ENCODE assay signal across 37 cellular contexts in the genomic region with DNA sequence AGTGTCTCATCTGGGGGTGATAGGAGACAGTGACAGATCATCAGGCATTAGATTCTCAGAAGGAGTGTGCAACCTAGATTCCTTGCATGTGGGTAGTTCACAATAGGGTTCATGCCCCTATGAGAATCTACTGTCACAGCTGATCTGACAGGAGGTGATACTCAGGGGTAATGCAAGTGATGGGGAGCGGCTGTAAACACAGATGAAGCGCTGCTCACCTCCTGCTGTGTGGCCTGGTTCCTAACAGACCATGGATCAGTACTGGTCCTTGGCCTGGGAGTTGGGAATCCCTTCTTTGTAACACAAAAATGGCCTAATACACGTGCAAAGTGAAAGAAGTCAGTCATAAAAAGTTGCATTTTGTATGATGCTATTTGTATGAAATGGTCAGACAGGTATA.
"Had no signal": no experiment of that assay in that cellular context is flagged by ENCODE, and none has a peak within 500 bp of the region (broad histone marks: within the 10 kb centered on the region; RNA-seq: fewer than 3 reads in every experiment).

No MANE protein-coding gene starts in this region.

- DNase-seq: activated effector memory CD4-positive, alpha-beta T cell treated with anti-CD3 and anti-CD28 coated beads, Interleukin-2, amount 50 U/mL, for 16 hours; activated effector memory CD4-positive, alpha-beta T cell treated with Interleukin-2 at 50 U/mL for 16 hours; activated gamma-delta T cell; activated gamma-delta T cell treated with Interleukin-2 at 50 U/mL for 16 hours; activated naive CD4-positive, alpha-beta T cell; activated naive CD4-positive, alpha-beta T cell treated with anti-CD3 and anti-CD28 coated beads for 36 hours; activated naive CD4-positive, alpha-beta T cell treated with anti-CD3 and anti-CD28 coated beads, Interleukin-2, amount 10 ng/mL, durations not matched to agents 7 days and 5 days; activated naive CD4-positive, alpha-beta T cell treated with anti-CD3 and anti-CD28 coated beads, Interleukin-2, amount 50 U/mL, for 16 hours; activated naive CD4-positive, alpha-beta T cell treated with Interleukin-2 at 50 U/mL for 16 hours; activated naive CD8-positive, alpha-beta T cell treated with anti-CD3 and anti-CD28 coated beads for 36 hours; activated naive CD8-positive, alpha-beta T cell treated with anti-CD3 and anti-CD28 coated beads, Interleukin-2, amount 10 ng/mL, durations not matched to agents 7 days and 5 days; activated naive CD8-positive, alpha-beta T cell treated with anti-CD3 and anti-CD28 coated beads, Interleukin-2, amount 50 U/mL, for 24 hours; activated T-cell treated with anti-CD3 and anti-CD28 coated beads, Interleukin-2, amount 50 U/mL, for 24 hours; activated T-cell treated with anti-CD3 and anti-CD28 coated beads, Interleukin-2, amount 50 U/mL, for 4 hours; activated T-cell treated with anti-CD3 and anti-CD28 coated beads, Interleukin-2, amount 50 U/mL, for 48 hours; activated T-cell treated with anti-CD3 and anti-CD28 coated beads, Interleukin-2, amount 50 U/mL, for 72 hours; adrenal gland; amniotic stem cell; amygdala; anterior cingulate cortex; aorta; body of pancreas; brain microvascular endothelial cell; caudate nucleus; central memory CD4-positive, alpha-beta T cell; cerebellar nuclear complex had no signal

- H3K9me3 Mint-ChIP-seq: activated naive CD4-positive, alpha-beta T cell treated with anti-CD3 and anti-CD28 coated beads, Interleukin-2, amount 10 ng/mL, durations not matched to agents 7 days and 5 days; activated naive CD4-positive, alpha-beta T cell treated with anti-CD3 and anti-CD28 coated beads, Interleukin-2, amount 50 U/mL, for 24 hours; activated T-helper 1 cell treated with anti-CD3 and anti-CD28 coated beads, Interleukin-12 subunit alpha, Interleukin-12 subunit beta, Interleukin-2, Interleukin-4 antibody, amounts not matched to agents 30 ng/mL and 10 ng/mL and 1 ng/mL, durations not matched to agents 14 hours and 24 hours and 36 hours had no signal

- H3K4me3 Mint-ChIP-seq: activated naive CD4-positive, alpha-beta T cell treated with anti-CD3 and anti-CD28 coated beads for 36 hours; activated naive CD4-positive, alpha-beta T cell treated with anti-CD3 and anti-CD28 coated beads, Interleukin-2, amount 10 ng/mL, durations not matched to agents 7 days and 5 days; activated naive CD4-positive, alpha-beta T cell treated with anti-CD3 and anti-CD28 coated beads, Interleukin-2, amount 50 U/mL, for 24 hours; activated naive CD8-positive, alpha-beta T cell; activated naive CD8-positive, alpha-beta T cell treated with anti-CD3 and anti-CD28 coated beads for 36 hours; activated naive CD8-positive, alpha-beta T cell treated with anti-CD3 and anti-CD28 coated beads, Interleukin-2, amount 10 ng/mL, durations not matched to agents 7 days and 5 days; activated naive CD8-positive, alpha-beta T cell treated with anti-CD3 and anti-CD28 coated beads, Interleukin-2, amount 50 U/mL, for 24 hours; activated T-cell treated with anti-CD3 and anti-CD28 coated beads, Interleukin-2, amount 50 U/mL, for 24 hours; activated T-cell treated with anti-CD3 and anti-CD28 coated beads, Interleukin-2, amount 50 U/mL, for 4 hours; activated T-cell treated with anti-CD3 and anti-CD28 coated beads, Interleukin-2, amount 50 U/mL, for 72 hours; activated T-helper 1 cell treated with anti-CD3 and anti-CD28 coated beads, Interleukin-12 subunit alpha, Interleukin-12 subunit beta, Interleukin-2, Interleukin-4 antibody, amounts not matched to agents 30 ng/mL and 10 ng/mL and 1 ng/mL, durations not matched to agents 14 hours and 24 hours and 36 hours; activated T-helper 17 cell treated with anti-CD3 and anti-CD28 coated beads, Interleukin-2, amount 50 U/mL, for 72 hours; brain; central memory CD8-positive, alpha-beta T cell had no signal

- H3K4me1 ChIP-seq: adrenal gland, ascending aorta, body of pancreas, breast epithelium had no signal

- H3K9me3 ChIP-seq: adrenal gland, ascending aorta had no signal

- H3K27me3 Mint-ChIP-seq: activated naive CD4-positive, alpha-beta T cell treated with anti-CD3 and anti-CD28 coated beads, Interleukin-2, amount 10 ng/mL, durations not matched to agents 7 days and 5 days; activated naive CD8-positive, alpha-beta T cell; activated naive CD8-positive, alpha-beta T cell treated with anti-CD3 and anti-CD28 coated beads, Interleukin-2, amount 10 ng/mL, durations not matched to agents 7 days and 5 days; activated naive CD8-positive, alpha-beta T cell treated with anti-CD3 and anti-CD28 coated beads, Interleukin-2, amount 50 U/mL, for 24 hours; activated T-cell treated with anti-CD3 and anti-CD28 coated beads, Interleukin-2, amount 50 U/mL, for 24 hours; central memory CD8-positive, alpha-beta T cell had no signal

- H3K4me1 Mint-ChIP-seq: activated naive CD4-positive, alpha-beta T cell treated with anti-CD3 and anti-CD28 coated beads, Interleukin-2, amount 10 ng/mL, durations not matched to agents 7 days and 5 days; activated naive CD4-positive, alpha-beta T cell treated with anti-CD3 and anti-CD28 coated beads, Interleukin-2, amount 50 U/mL, for 24 hours; activated naive CD8-positive, alpha-beta T cell treated with anti-CD3 and anti-CD28 coated beads for 36 hours; activated naive CD8-positive, alpha-beta T cell treated with anti-CD3 and anti-CD28 coated beads, Interleukin-2, amount 10 ng/mL, durations not matched to agents 7 days and 5 days; activated naive CD8-positive, alpha-beta T cell treated with anti-CD3 and anti-CD28 coated beads, Interleukin-2, amount 50 U/mL, for 24 hours; activated T-helper 17 cell treated with anti-CD3 and anti-CD28 coated beads, Interleukin-2, amount 50 U/mL, for 72 hours; brain; central memory CD8-positive, alpha-beta T cell had no signal

- H3K27me3 ChIP-seq: adrenal gland, ascending aorta, body of pancreas, brain microvascular endothelial cell, breast epithelium, cardiac muscle cell had no signal

- H3K27ac Mint-ChIP-seq: activated naive CD4-positive, alpha-beta T cell treated with anti-CD3 and anti-CD28 coated beads for 36 hours; activated naive CD4-positive, alpha-beta T cell treated with anti-CD3 and anti-CD28 coated beads, Interleukin-2, amount 10 ng/mL, durations not matched to agents 7 days and 5 days; activated naive CD4-positive, alpha-beta T cell treated with anti-CD3 and anti-CD28 coated beads, Interleukin-2, amount 50 U/mL, for 24 hours; activated naive CD4-positive, alpha-beta T cell treated with anti-CD3 and anti-CD28 coated beads, Interleukin-2, amount 50 U/mL, for 72 hours; activated naive CD8-positive, alpha-beta T cell; activated naive CD8-positive, alpha-beta T cell treated with anti-CD3 and anti-CD28 coated beads for 36 hours; activated naive CD8-positive, alpha-beta T cell treated with anti-CD3 and anti-CD28 coated beads, Interleukin-2, amount 10 ng/mL, durations not matched to agents 7 days and 5 days; activated naive CD8-positive, alpha-beta T cell treated with anti-CD3 and anti-CD28 coated beads, Interleukin-2, amount 50 U/mL, for 24 hours; activated T-cell treated with anti-CD3 and anti-CD28 coated beads, Interleukin-2, amount 50 U/mL, for 24 hours; activated T-cell treated with anti-CD3 and anti-CD28 coated beads, Interleukin-2, amount 50 U/mL, for 72 hours; activated T-helper 1 cell treated with anti-CD3 and anti-CD28 coated beads, Interleukin-12 subunit alpha, Interleukin-12 subunit beta, Interleukin-2, Interleukin-4 antibody, amounts not matched to agents 30 ng/mL and 10 ng/mL and 1 ng/mL, durations not matched to agents 14 hours and 24 hours and 36 hours; activated T-helper 17 cell treated with anti-CD3 and anti-CD28 coated beads, Interleukin-2, amount 50 U/mL, for 72 hours; activated T-helper 2 cell treated with anti-CD3 and anti-CD28 coated beads, Interferon-gamma antibody, Interleukin-2, Interleukin-4, amounts not matched to agents 10 μg/mL and 5 μg/mL and 100 μg/mL, durations not matched to agents 14 hours and 24 hours and 36 hours; brain had no signal

- H3K36me3 Mint-ChIP-seq: activated naive CD4-positive, alpha-beta T cell treated with anti-CD3 and anti-CD28 coated beads, Interleukin-2, amount 10 ng/mL, durations not matched to agents 7 days and 5 days; activated naive CD4-positive, alpha-beta T cell treated with anti-CD3 and anti-CD28 coated beads, Interleukin-2, amount 50 U/mL, for 24 hours; activated naive CD4-positive, alpha-beta T cell treated with anti-CD3 and anti-CD28 coated beads, Interleukin-2, amount 50 U/mL, for 72 hours; activated naive CD8-positive, alpha-beta T cell; activated naive CD8-positive, alpha-beta T cell treated with anti-CD3 and anti-CD28 coated beads for 36 hours; activated naive CD8-positive, alpha-beta T cell treated with anti-CD3 and anti-CD28 coated beads, Interleukin-2, amount 10 ng/mL, durations not matched to agents 7 days and 5 days; brain had no signal

- H3K4me3 ChIP-seq: adrenal gland, ascending aorta, body of pancreas, breast epithelium, cardiac muscle cell had no signal

- H3K36me3 ChIP-seq: adrenal gland, ascending aorta, brain microvascular endothelial cell, breast epithelium, cardiac muscle cell had no signal

- ATAC-seq: activated naive CD4-positive, alpha-beta T cell treated with anti-CD3 and anti-CD28 coated beads, Interleukin-2, amount 50 U/mL, for 72 hours; activated naive CD8-positive, alpha-beta T cell treated with anti-CD3 and anti-CD28 coated beads, Interleukin-2, amount 50 U/mL, for 24 hours; activated T-cell treated with anti-CD3 and anti-CD28 coated beads, Interleukin-2, amount 50 U/mL, for 4 hours; activated T-cell treated with anti-CD3 and anti-CD28 coated beads, Interleukin-2, amount 50 U/mL, for 72 hours; activated T-helper 17 cell treated with anti-CD3 and anti-CD28 coated beads, Interleukin-2, amount 50 U/mL, for 72 hours; body of pancreas had no signal

- H3K27ac ChIP-seq: adrenal gland, ascending aorta, body of pancreas, brain microvascular endothelial cell, breast epithelium, cardiac muscle cell had no signal
